11 cellular contexts compared by ENCODE assay signal in genomic region chr20:44496976-44497375, GRCh38. TPM values are rescaled to one million over a fixed set of nuclear protein-coding genes. Genes with fewer than 3 reads are reported as not detected.
DNase-seq lines count a peak whose midpoint lies in the region; ATAC-seq and TF ChIP-seq lines count a peak whose summit lies in the region.
"Had no signal": no experiment of that assay in that cellular context is flagged by ENCODE, and none has a peak within 500 bp of the region (broad histone marks: within the 10 kb centered on the region; RNA-seq: fewer than 3 reads in every experiment).

No MANE protein-coding gene starts in this region.

- H3K27me3 Mint-ChIP-seq in naive thymus-derived CD8-positive, alpha-beta T cell = no peaks in the 10 kb centered on the region
- no peaks in the 10 kb centered on the region for H3K27me3 Mint-ChIP-seq in CD14-positive monocyte (ENCODE audit: low read depth in 3 of 3)

- H3K4me1 ChIP-seq in endocrine pancreas (ENCODE audit: control insufficient read depth, insufficient read depth, low read length) = peaks cover 3% of the 10 kb centered on the region
- no peaks in the 10 kb centered on the region for H3K4me1 ChIP-seq in effector memory CD4-positive, alpha-beta T cell (ENCODE audit: control insufficient read depth, insufficient read depth, low read length, poor library complexity, severe bottlenecking)

- DNase-seq in Caki2 (ENCODE audit: low read depth) (peak; percentile 76), RPMI7951 (ENCODE audit: low read depth) (peak; percentile 96), CD14-positive monocyte (ENCODE audit: low spot score) (no peak)
- DNase-seq in stimulated activated CD4-positive, alpha-beta T cell treated with anti-CD3 and anti-CD28 coated beads, Interleukin-12 subunit alpha, Interleukin-12 subunit beta, amount 100 ng/mL, for 48 hours (ENCODE audit: low read depth in 2 of 3, low spot score in 1 of 3) = peak; percentile 39 to 44 (median 41)
- no peak for DNase-seq in naive thymus-derived CD8-positive, alpha-beta T cell
- DNase-seq in effector memory CD4-positive, alpha-beta T cell = no peak
- DNase-seq: NCI-H1417 treated with DMSO at 0.1 percent for 48 hours, WERI-Rb-1 had no signal

- peak overlapping the region in 5 of 10 donors; percentile 68 to 92 (median 80) for H3K27ac Mint-ChIP-seq in naive thymus-derived CD8-positive, alpha-beta T cell
- peak overlapping the region in 3 of 7 donors; percentile 30 to 90 (median 66) for H3K27ac Mint-ChIP-seq in CD14-positive monocyte

- H3K4me3 ChIP-seq in endocrine pancreas (ENCODE audit: control insufficient read depth, insufficient read depth, low read length) = no peak overlapping the region
- H3K4me3 ChIP-seq in effector memory CD4-positive, alpha-beta T cell (ENCODE audit: insufficient read depth, low read depth, low read length, poor library complexity, severe bottlenecking) = no peak overlapping the region
- H3K4me3 ChIP-seq: tibial nerve had no signal

- H3K9me3 ChIP-seq in endocrine pancreas (ENCODE audit: control insufficient read depth, low read length) = no peaks in the 10 kb centered on the region
- H3K9me3 ChIP-seq in effector memory CD4-positive, alpha-beta T cell (ENCODE audit: control insufficient read depth, low read length) = no peaks in the 10 kb centered on the region
- H3K9me3 ChIP-seq: tibial nerve had no signal

- POLR2A ChIA-PET in naive thymus-derived CD8-positive, alpha-beta T cell (lab: Charles Lee) = no interaction called here

- H3K27me3 ChIP-seq in endocrine pancreas (ENCODE audit: control insufficient read depth, insufficient read depth, low read length) = no peaks in the 10 kb centered on the region
- H3K27me3 ChIP-seq in effector memory CD4-positive, alpha-beta T cell (replicated peaks; ENCODE audit: control insufficient read depth, insufficient read depth, low read length, poor library complexity, severe bottlenecking) = no peaks in the 10 kb centered on the region
- H3K27me3 ChIP-seq: tibial nerve had no signal

- no peak overlapping the region for H3K4me3 Mint-ChIP-seq in naive thymus-derived CD8-positive, alpha-beta T cell
- no peak overlapping the region for H3K4me3 Mint-ChIP-seq in CD14-positive monocyte

- ATAC-seq in naive thymus-derived CD8-positive, alpha-beta T cell = no peak
- ATAC-seq in GM19463 (IDR thresholded peaks at IDR 0.05; ENCODE audit: unreplicated experiment) = no peak

- in situ Hi-C loops in Caki2 (cut with HindIII; ENCODE audit: low pct_unique_long_range_greater_than_20kb, low sequenced_read_pairs) = no loop called here

- H3K4me1 Mint-ChIP-seq in naive thymus-derived CD8-positive, alpha-beta T cell = peaks cover 3 to 55% (median 8%) of the 10 kb centered on the region in 4 donors
- peaks cover 11% of the 10 kb centered on the region for H3K4me1 Mint-ChIP-seq in CD14-positive monocyte

- peaks cover 7% of the 10 kb centered on the region for H3K36me3 ChIP-seq in endocrine pancreas (ENCODE audit: control insufficient read depth, insufficient read depth, low read length)
- H3K36me3 ChIP-seq in effector memory CD4-positive, alpha-beta T cell (ENCODE audit: control insufficient read depth, insufficient read depth, low read length) = peaks cover 81% of the 10 kb centered on the region

- H3K9me3 Mint-ChIP-seq in naive thymus-derived CD8-positive, alpha-beta T cell = no peaks in the 10 kb centered on the region
- H3K9me3 Mint-ChIP-seq in CD14-positive monocyte = no peaks in the 10 kb centered on the region

- peaks cover 12 to 97% (median 16%) of the 10 kb centered on the region in 3 donors for H3K36me3 Mint-ChIP-seq in naive thymus-derived CD8-positive, alpha-beta T cell
- H3K36me3 Mint-ChIP-seq in CD14-positive monocyte = peaks cover 87 to 98% of the 10 kb centered on the region in 2 donors

- no peak for TF ChIP-seq CTCF in CD14-positive monocyte (IDR thresholded peaks at IDR 0.05)

- no peak overlapping the region for H3K27ac ChIP-seq in effector memory CD4-positive, alpha-beta T cell (ENCODE audit: insufficient read depth, low read length, poor library complexity, severe bottlenecking)
- H3K27ac ChIP-seq: WERI-Rb-1 had no signal

- intact Hi-C loops in CD14-positive monocyte (cut with micrococcal nuclease) = no loop called here

- H3K9ac ChIP-seq in endocrine pancreas (ENCODE audit: control insufficient read depth, insufficient read depth, low read length) = peak overlapping the region; percentile 10

RNA-seq across cellular contexts. Expression of gene TTPAL, which starts 21.3 kb away (rescaled TPM):
- total RNA-seq in Caki2 (2014; rRNA removed; shearing (Covaris generic); ENCODE audit: low replicate concordance) = 4.5 and 5.2 TPM in 2 replicates
- total RNA-seq in RPMI7951 (2014; rRNA removed; shearing (Covaris generic)) = 8.5 TPM in 2 replicates
- total RNA-seq in naive thymus-derived CD8-positive, alpha-beta T cell = 10 to 100 TPM; 17.4 to 19.3 TPM
- polyA plus RNA-seq in naive thymus-derived CD8-positive, alpha-beta T cell = 10 to 100 TPM; 10.5 to 15.3 (median 15.3) TPM
- polyA plus RNA-seq in CD14-positive monocyte = 1 to 10 TPM; 3.0 to 4.9 TPM

RNA-seq across cellular contexts. Expression of gene SERINC3, which starts 24.9 kb away (rescaled TPM):
- 59.5 and 60.8 TPM in 2 replicates for total RNA-seq in Caki2 (2014; rRNA removed; shearing (Covaris generic); ENCODE audit: low replicate concordance)
- total RNA-seq in RPMI7951 (2014; rRNA removed; shearing (Covaris generic)) = 84.7 and 123 TPM in 2 replicates
- 10 to 100 TPM; 82.0 to 94.6 TPM for total RNA-seq in naive thymus-derived CD8-positive, alpha-beta T cell
- 100 to 1,000 TPM; 163 to 207 (median 173) TPM for polyA plus RNA-seq in naive thymus-derived CD8-positive, alpha-beta T cell
- polyA plus RNA-seq in CD14-positive monocyte = 100 to 1,000 TPM; 157 to 194 TPM

Comparison
In these comparisons a context has a peak if more than half of its experiments do, and no peak if none do; other contexts are left out.
1. DNase-seq: peak in Caki2 (single experiment), RPMI7951 (single experiment) and stimulated activated CD4-positive, alpha-beta T cell treated with anti-CD3 and anti-CD28 coated beads, Interleukin-12 subunit alpha, Interleukin-12 subunit beta, amount 100 ng/mL, for 48 hours (3 of 3); none in naive thymus-derived CD8-positive, alpha-beta T cell (0 of 10), effector memory CD4-positive, alpha-beta T cell (0 of 3) and CD14-positive monocyte (single experiment).